ENCODE assay signal across 8 cellular contexts in the genomic region with DNA sequence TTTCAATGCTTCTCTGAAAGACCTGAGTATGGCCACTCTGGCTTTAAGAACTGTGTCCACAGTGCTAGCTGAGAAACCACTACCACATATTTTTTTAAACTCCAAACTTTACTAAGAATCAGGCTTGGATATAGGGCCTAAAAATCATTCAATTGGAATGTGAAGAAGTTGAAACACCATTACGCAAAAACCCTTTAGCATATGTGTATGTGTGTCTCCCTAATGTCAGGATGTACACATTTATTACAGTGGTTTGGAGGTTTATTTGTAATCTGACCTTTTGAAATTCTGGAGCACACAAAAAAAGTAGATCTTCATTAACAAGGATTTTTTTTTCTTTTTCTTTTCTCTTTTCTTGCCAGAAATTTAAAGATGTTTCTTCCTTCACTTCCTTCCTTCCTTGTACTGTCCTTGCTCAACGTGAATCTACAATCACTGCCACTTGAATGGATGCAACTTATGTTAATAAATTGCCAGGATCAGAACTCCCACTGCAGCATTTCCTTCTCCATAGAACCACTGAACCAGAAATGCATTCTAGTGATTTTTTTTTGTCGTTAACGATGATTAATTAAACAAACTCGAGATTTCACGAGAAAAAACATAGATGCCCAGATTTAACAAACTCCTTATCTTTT. TPM values are rescaled to one million over a fixed set of nuclear protein-coding genes. Genes with fewer than 3 reads are reported as not detected.
A peak's percentile ranks its signal among the peaks of the same experiment; 100 is the strongest.
DNase-seq lines count a peak whose midpoint lies in the region; ATAC-seq, FAIRE-seq and TF ChIP-seq lines count a peak whose summit lies in the region.

No MANE protein-coding gene starts in this region.

- H3K27ac ChIP-seq in RWPE1 = peak overlapping the region; percentile 94

- ATAC-seq in HG02588 (IDR thresholded peaks at IDR 0.05; ENCODE audit: unreplicated experiment) (no peak), GM18867 (IDR thresholded peaks at IDR 0.05; ENCODE audit: unreplicated experiment) (no peak)

- TF ChIP-seq POLR2A in H54 (IDR thresholded peaks at IDR 0.05; ENCODE audit: low read depth, low read length) = no peak

- POLR2A ChIA-PET in RWPE1 (lab: Yijun Ruan, JAX; ENCODE audit: low non-redundant PET) = no interaction called here

- DNase-seq in GM03348 (ENCODE audit: low spot score) = peak; percentile 50
- peak; percentile 41 for DNase-seq in RWPE1 (ENCODE audit: low spot score)
- DNase-seq in fibroblast of peridontal ligament (ENCODE audit: extremely low read depth) = peak; percentile 87
- peak; percentile 76 for DNase-seq in renal cortical epithelial cell (ENCODE audit: low read depth)
- DNase-seq in H54 (ENCODE audit: insufficient read length, low spot score) = no peak
- DNase-seq in inferior parietal cortex (ENCODE audit: extremely low spot score) = no peak

- FAIRE-seq in H54 (lab: Jason Lieb, UNC) = no peak

- TF ChIP-seq CTCF in RWPE1 (conservative IDR thresholded peaks at IDR 0.05; ENCODE audit: low read depth) = no peak

- CTCF ChIA-PET in RWPE1 (lab: Yijun Ruan, JAX) = interaction anchor here (0.5 to 0.6 kb wide), 2 partner anchors 38 to 210 kb away, joined by 3 to 4 read pairs; no protein-coding TSS in a partner anchor

RNA-seq across cellular contexts. Expression of gene ADM, which starts 3.1 kb away (rescaled TPM):
- 56.4 and 57.3 TPM in 2 replicates for total RNA-seq in renal cortical epithelial cell

RNA-seq across cellular contexts. Expression of gene SBF2, which starts 7.8 kb away (rescaled TPM):
- 31.6 and 51.4 TPM in 2 replicates for total RNA-seq in renal cortical epithelial cell

Comparison
In these comparisons a context has a peak if more than half of its experiments do, and no peak if none do; other contexts are left out.
1. DNase-seq: peak in GM03348 (single experiment), RWPE1 (single experiment), fibroblast of peridontal ligament (single experiment) and renal cortical epithelial cell (single experiment); none in H54 (single experiment) and inferior parietal cortex (single experiment).